ENCODE assay signal across 12 cellular contexts in the genomic region with DNA sequence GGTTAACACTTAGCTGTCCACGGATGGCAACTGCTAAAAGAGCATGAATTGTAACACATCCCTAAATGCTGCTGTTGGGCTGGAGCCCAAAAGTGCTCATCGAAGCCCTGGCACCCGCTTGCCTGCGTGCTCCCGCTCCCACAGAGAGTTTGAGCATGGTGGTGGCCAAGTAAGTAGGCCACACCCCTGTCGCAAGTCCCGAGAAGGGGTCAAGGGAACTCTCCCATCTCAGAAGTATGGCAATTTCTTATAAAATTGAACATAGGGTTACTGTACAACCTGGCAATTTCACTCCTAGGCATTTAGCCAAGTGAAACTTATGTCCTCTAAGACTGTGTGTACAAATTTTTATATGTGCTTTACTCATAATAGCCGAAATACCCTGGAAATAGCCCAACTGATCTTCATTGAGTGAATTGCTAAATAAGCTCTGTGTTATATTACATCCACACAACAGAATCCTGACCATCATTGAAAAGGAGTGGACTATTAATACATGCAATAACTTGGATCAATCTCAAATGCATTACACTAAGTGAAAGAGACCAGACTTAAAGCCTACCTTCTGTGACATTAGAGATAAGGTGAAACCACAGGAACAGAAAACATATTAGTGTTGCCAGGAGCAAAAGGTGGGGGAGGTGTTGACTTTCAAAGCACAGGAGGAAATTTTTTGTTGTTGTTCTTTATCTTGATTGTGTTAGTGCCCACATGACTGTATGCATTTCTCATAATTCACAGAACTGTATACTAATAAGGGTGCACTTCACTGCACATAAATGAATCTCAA. TPM values are rescaled to one million over a fixed set of nuclear protein-coding genes. Genes with fewer than 3 reads are reported as not detected.
A peak's percentile ranks its signal among the peaks of the same experiment; 100 is the strongest.
DNase-seq lines count a peak whose midpoint lies in the region; ATAC-seq, FAIRE-seq and TF ChIP-seq lines count a peak whose summit lies in the region.
"Had no signal": no experiment of that assay in that cellular context is flagged by ENCODE, and none has a peak within 500 bp of the region (broad histone marks: within the 10 kb centered on the region; RNA-seq: fewer than 3 reads in every experiment).

No MANE protein-coding gene starts in this region.

- no peak overlapping the region for H3K4me3 ChIP-seq in BLaER1 treated with 17β-estradiol and CSF1 and Interleukin-3, amounts not matched to agents 10 nM and 100 nM
- no peak overlapping the region for H3K4me3 ChIP-seq in fibroblast of pulmonary artery (replicated peaks; ENCODE audit: low read depth, low read length)

- no peaks in the 10 kb centered on the region for H3K9me3 ChIP-seq in BLaER1 treated with 17β-estradiol and CSF1 and Interleukin-3, amounts not matched to agents 10 nM and 100 nM (replicated peaks in 1 of 11)
- H3K9me3 ChIP-seq in T-helper 17 cell (ENCODE audit: control insufficient read depth, low read length, poor library complexity, severe bottlenecking): no peaks in the 10 kb centered on the region

- peaks cover 43 to 91% (median 83%) of the 10 kb centered on the region in 10 experiments for H3K4me1 ChIP-seq in BLaER1 treated with 17β-estradiol and CSF1 and Interleukin-3, amounts not matched to agents 10 nM and 100 nM

- H3K9ac ChIP-seq in BLaER1 treated with 17β-estradiol and CSF1 and Interleukin-3, amounts not matched to agents 10 nM and 100 nM: no peak overlapping the region

- H3K27me3 Mint-ChIP-seq in T-helper 17 cell: no peaks in the 10 kb centered on the region

- ATAC-seq in T-helper 17 cell (peak; percentile 46), GM21528 (IDR thresholded peaks at IDR 0.05; ENCODE audit: low FRiP score, unreplicated experiment) (no peak)
- ATAC-seq: sciatic nerve had no signal

- TF ChIP-seq CTCF in fibroblast of pulmonary artery (IDR thresholded peaks at IDR 0.05; ENCODE audit: low read length, missing control alignments): no peak

- H3K27me3 ChIP-seq in BLaER1 treated with 17β-estradiol and CSF1 and Interleukin-3, amounts not matched to agents 10 nM and 100 nM: no peaks in the 10 kb centered on the region

- H3K36me3 Mint-ChIP-seq in T-helper 17 cell (ENCODE audit: low read depth): peaks cover 8% of the 10 kb centered on the region

- DNase-seq in GM19239 (ENCODE audit: insufficient read length, low spot score) (no peak), T-helper 17 cell (no peak), fibroblast of pulmonary artery (ENCODE audit: low read depth) (peak; percentile 30), NCI-H1092 (lab: John Stamatoyannopoulos, UW) (no peak), NCI-H748 (lab: John Stamatoyannopoulos, UW; ENCODE audit: unreplicated experiment) (no peak), D341Med (ENCODE audit: low spot score) (no peak)
- DNase-seq: DMS79, HFFc6, NCI-H446 had no signal

- peaks cover 0 to 9% (median 0%) of the 10 kb centered on the region in 11 experiments; a peak in 1 of 22 replicates for H3K36me3 ChIP-seq in BLaER1 treated with 17β-estradiol and CSF1 and Interleukin-3, amounts not matched to agents 10 nM and 100 nM

- peaks cover 58% of the 10 kb centered on the region for H3K4me1 Mint-ChIP-seq in T-helper 17 cell

- no peaks in the 10 kb centered on the region for H4K20me1 ChIP-seq in BLaER1 treated with 17β-estradiol and CSF1 and Interleukin-3, amounts not matched to agents 10 nM and 100 nM

- 0 out of 22 replicates have a peak overlapping the region, but pooled peaks of 1 of the 11 experiments have one; percentile 54 for H3K27ac ChIP-seq in BLaER1 treated with 17β-estradiol and CSF1 and Interleukin-3, amounts not matched to agents 10 nM and 100 nM

- peak overlapping the region; percentile 83 for H3K4me3 Mint-ChIP-seq in T-helper 17 cell
- H3K4me3 Mint-ChIP-seq: HFFc6 had no signal

- H3K4me2 ChIP-seq in BLaER1 treated with 17β-estradiol and CSF1 and Interleukin-3, amounts not matched to agents 10 nM and 100 nM: peak overlapping the region in 9 of 11 experiments; percentile 69 to 93 (median 82); a peak in 15 of 22 replicates

- H3K27ac Mint-ChIP-seq in T-helper 17 cell: peak overlapping the region; percentile 100
- H3K27ac Mint-ChIP-seq: HFFc6 had no signal

- FAIRE-seq in GM19239 (lab: Jason Lieb, UNC): peak; percentile 90

RNA-seq across cellular contexts. Expression of gene GCSAM, which starts 1.5 kb away (rescaled TPM):
- total RNA-seq in T-helper 17 cell: 10 to 100 TPM; 14.2 to 21.2 TPM
- total RNA-seq: HFFc6 had no signal

RNA-seq across cellular contexts. Expression of gene C3orf52, which starts 48.3 kb away (rescaled TPM):
- 1 to 10 TPM; 2.0 to 4.1 TPM for total RNA-seq in T-helper 17 cell
